1 cellular context compared by ENCODE assay signal in the genomic region with DNA sequence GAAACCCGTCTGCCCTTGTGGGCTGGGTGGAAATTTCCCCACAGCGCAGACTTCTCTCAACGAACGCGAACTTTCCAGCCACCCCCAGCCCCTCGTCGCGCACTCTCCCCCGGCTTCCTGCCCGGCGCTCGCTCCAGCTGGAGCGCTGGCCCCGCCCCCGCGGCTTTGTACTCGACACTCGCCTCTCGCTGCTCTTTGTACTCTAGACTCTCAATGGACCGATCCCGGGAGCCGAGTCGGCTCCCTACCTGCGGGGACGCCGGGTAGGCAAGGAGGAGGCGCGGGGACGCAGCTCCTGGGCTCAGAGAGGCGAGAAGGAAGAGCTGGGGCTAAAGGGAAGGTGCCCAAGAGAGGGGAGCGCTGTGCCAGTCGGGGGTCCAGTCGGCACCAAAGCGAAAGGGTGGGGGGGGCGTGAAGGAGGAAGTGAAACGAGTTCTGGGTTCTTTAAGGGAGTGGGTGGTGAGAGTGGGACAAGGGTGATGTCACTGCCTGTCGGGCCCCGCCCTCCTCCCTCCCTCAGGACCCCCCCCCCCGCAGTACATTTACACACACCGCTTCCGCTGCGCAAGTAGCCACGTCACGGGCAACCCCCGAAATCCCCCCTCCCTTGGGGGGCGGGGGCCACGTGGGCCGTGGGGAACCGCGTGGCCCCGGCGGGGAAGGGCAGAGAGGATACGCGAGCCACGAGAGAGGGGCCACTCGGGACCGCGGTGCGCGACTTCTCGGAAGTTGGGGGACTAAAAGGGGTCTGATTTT.
TF ChIP-seq lines count a peak whose summit lies in the region.

No MANE protein-coding gene starts in this region.

TF ChIP-seq in HepG2, 621 proteins besides CTCF, POLR2A, EP300 and RAD21 (continued from another document):
- TF ChIP-seq, protein P1, sequence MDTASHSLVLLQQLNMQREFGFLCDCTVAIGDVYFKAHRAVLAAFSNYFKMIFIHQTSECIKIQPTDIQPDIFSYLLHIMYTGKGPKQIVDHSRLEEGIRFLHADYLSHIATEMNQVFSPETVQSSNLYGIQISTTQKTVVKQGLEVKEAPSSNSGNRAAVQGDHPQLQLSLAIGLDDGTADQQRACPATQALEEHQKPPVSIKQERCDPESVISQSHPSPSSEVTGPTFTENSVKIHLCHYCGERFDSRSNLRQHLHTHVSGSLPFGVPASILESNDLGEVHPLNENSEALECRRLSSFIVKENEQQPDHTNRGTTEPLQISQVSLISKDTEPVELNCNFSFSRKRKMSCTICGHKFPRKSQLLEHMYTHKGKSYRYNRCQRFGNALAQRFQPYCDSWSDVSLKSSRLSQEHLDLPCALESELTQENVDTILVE (CRISPR knock-in tag; IDR thresholded peaks at IDR 0.05), result 0 out of 2 replicates have a peak, but pooled peaks have one; percentile 1
- TF ChIP-seq HOXA3 (CRISPR knock-in tag; IDR thresholded peaks at IDR 0.05) (peak; percentile 56; the same call in 1 of the 2 replicates), ZNF790 (CRISPR knock-in tag; IDR thresholded peaks at IDR 0.05; ENCODE audit: borderline replicate concordance) (no peak; the same call in 1 of the 2 replicates), ELF3 (CRISPR knock-in tag; IDR thresholded peaks at IDR 0.05) (no peak)
- TF ChIP-seq, protein P2, sequence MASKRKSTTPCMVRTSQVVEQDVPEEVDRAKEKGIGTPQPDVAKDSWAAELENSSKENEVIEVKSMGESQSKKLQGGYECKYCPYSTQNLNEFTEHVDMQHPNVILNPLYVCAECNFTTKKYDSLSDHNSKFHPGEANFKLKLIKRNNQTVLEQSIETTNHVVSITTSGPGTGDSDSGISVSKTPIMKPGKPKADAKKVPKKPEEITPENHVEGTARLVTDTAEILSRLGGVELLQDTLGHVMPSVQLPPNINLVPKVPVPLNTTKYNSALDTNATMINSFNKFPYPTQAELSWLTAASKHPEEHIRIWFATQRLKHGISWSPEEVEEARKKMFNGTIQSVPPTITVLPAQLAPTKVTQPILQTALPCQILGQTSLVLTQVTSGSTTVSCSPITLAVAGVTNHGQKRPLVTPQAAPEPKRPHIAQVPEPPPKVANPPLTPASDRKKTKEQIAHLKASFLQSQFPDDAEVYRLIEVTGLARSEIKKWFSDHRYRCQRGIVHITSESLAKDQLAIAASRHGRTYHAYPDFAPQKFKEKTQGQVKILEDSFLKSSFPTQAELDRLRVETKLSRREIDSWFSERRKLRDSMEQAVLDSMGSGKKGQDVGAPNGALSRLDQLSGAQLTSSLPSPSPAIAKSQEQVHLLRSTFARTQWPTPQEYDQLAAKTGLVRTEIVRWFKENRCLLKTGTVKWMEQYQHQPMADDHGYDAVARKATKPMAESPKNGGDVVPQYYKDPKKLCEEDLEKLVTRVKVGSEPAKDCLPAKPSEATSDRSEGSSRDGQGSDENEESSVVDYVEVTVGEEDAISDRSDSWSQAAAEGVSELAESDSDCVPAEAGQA (IDR thresholded peaks at IDR 0.05; ENCODE audit: low read depth), result no peak
- TF ChIP-seq, protein P2 (CRISPR knock-in tag; IDR thresholded peaks at IDR 0.05; ENCODE audit: borderline replicate concordance), result no peak
- TF ChIP-seq, protein P3, sequence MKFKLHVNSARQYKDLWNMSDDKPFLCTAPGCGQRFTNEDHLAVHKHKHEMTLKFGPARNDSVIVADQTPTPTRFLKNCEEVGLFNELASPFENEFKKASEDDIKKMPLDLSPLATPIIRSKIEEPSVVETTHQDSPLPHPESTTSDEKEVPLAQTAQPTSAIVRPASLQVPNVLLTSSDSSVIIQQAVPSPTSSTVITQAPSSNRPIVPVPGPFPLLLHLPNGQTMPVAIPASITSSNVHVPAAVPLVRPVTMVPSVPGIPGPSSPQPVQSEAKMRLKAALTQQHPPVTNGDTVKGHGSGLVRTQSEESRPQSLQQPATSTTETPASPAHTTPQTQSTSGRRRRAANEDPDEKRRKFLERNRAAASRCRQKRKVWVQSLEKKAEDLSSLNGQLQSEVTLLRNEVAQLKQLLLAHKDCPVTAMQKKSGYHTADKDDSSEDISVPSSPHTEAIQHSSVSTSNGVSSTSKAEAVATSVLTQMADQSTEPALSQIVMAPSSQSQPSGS (CRISPR knock-in tag; IDR thresholded peaks at IDR 0.05), result peak; percentile 58; the same call in 1 of the 2 replicates
TF ChIP-seq in HepG2: peak in this region for 135.
